24 cellular contexts compared by ENCODE assay signal in genomic region chr6:5840742-5841141, GRCh38.
DNase-seq lines count a peak whose midpoint lies in the region; ATAC-seq, FAIRE-seq and TF ChIP-seq lines count a peak whose summit lies in the region.
"Had no signal": no experiment of that assay in that cellular context is flagged by ENCODE, and none has a peak within 500 bp of the region (broad histone marks: within the 10 kb centered on the region; RNA-seq: fewer than 3 reads in every experiment).

No MANE protein-coding gene starts in this region.

- no peaks in the 10 kb centered on the region for H3K9me3 ChIP-seq in K562 (replicated peaks; ENCODE audit: control insufficient read depth, insufficient read depth, low read depth, low read length)
- no peaks in the 10 kb centered on the region for H3K9me3 ChIP-seq in lower lobe of right lung
- H3K9me3 ChIP-seq in upper lobe of left lung, result no peaks in the 10 kb centered on the region
- H3K9me3 ChIP-seq: BE2C, HAP-1 had no signal

- no peaks in the 10 kb centered on the region for H3K9me1 ChIP-seq in K562 (ENCODE audit: control insufficient read depth, insufficient read depth, low read length)

- peaks cover 6 to 30% of the 10 kb centered on the region in 2 experiments; a peak in 4 of 5 replicates for H3K27me3 ChIP-seq in K562 (ENCODE audit: control insufficient read depth in 2 of 2, insufficient read depth in 2 of 2, low read length in 2 of 2)
- H3K27me3 ChIP-seq in mesendoderm (ENCODE audit: insufficient read depth, low read length, poor library complexity), result no peaks in the 10 kb centered on the region
- H3K27me3 ChIP-seq in lower lobe of right lung (ENCODE audit: low read depth), result no peaks in the 10 kb centered on the region
- no peaks in the 10 kb centered on the region for H3K27me3 ChIP-seq in upper lobe of left lung
- H3K27me3 ChIP-seq: BE2C had no signal

- no peaks in the 10 kb centered on the region for H3K79me2 ChIP-seq in K562 (ENCODE audit: control insufficient read depth, insufficient read depth, low read length)
- H3K79me2 ChIP-seq in mesendoderm (ENCODE audit: control insufficient read depth, insufficient read depth, low read length), result no peaks in the 10 kb centered on the region

- TF ChIP-seq EP300 in K562 (IDR thresholded peaks at IDR 0.05; ENCODE audit: low read length) (no peak), upper lobe of left lung (IDR thresholded peaks at IDR 0.05) (no peak)

- ATAC-seq in K562 (no peak), lower lobe of right lung (no peak), upper lobe of left lung (ENCODE audit: low FRiP score in 2 of 2) (no peak)

- H3K4ac ChIP-seq in mesendoderm (ENCODE audit: low read depth, low read length), result no peak overlapping the region

- H3K4me3 ChIP-seq in K562 (no peak overlapping the region), mesendoderm (ENCODE audit: low read length) (no peak overlapping the region), lower lobe of right lung (no peak overlapping the region), upper lobe of left lung (no peak overlapping the region)
- H3K4me3 ChIP-seq: HAP-1 had no signal

- no peak overlapping the region for H2BK5ac ChIP-seq in mesendoderm (ENCODE audit: low read length)

- intact Hi-C loops in K562 (cut with micrococcal nuclease), result no loop called here
- intact Hi-C loops in lower lobe of right lung (cut with DNase I), result no loop called here

- no peak for FAIRE-seq in K562 (lab: Jason Lieb, UNC)
- FAIRE-seq: G401.6 had no signal

- H3K9ac ChIP-seq in K562 (ENCODE audit: insufficient read depth in 1 of 2, low read depth in 2 of 2, low read length in 2 of 2), result no peak overlapping the region
- H3K9ac ChIP-seq in mesendoderm (ENCODE audit: low read length), result no peak overlapping the region

- H3K27ac ChIP-seq in K562 (ENCODE audit: extremely low read depth, low read depth, low read length) (no peak overlapping the region), mesendoderm (ENCODE audit: low read depth, low read length) (no peak overlapping the region), temporal lobe (ENCODE audit: low read depth, low read length) (peak overlapping the region; percentile 12), lower lobe of right lung (no peak overlapping the region), upper lobe of left lung (no peak overlapping the region)
- H3K27ac ChIP-seq: HL-60 had no signal

- TF ChIP-seq POLR2A in K562 (conservative IDR thresholded peaks at IDR 0.05), result no peak
- TF ChIP-seq POLR2A in upper lobe of left lung (IDR thresholded peaks at IDR 0.05), result no peak

- no peak overlapping the region for H3K56ac ChIP-seq in mesendoderm (ENCODE audit: low read length)

- in situ Hi-C loops in K562 (cut with MboI), result no loop called here

- H2AK5ac ChIP-seq in mesendoderm (ENCODE audit: low read length), result no peak overlapping the region

- no peak overlapping the region for H2BK120ac ChIP-seq in mesendoderm (ENCODE audit: low read depth, low read length)

- TF ChIP-seq RAD21 in K562 (CRISPR knock-in tag; conservative IDR thresholded peaks at IDR 0.05 in 1 of 2, IDR thresholded peaks at IDR 0.05 in 1 of 2), result no peak

- H3K4me1 ChIP-seq in K562 (replicated peaks in 1 of 2; ENCODE audit: control insufficient read depth in 2 of 2, insufficient read depth in 2 of 2, low read length in 2 of 2), result no peaks in the 10 kb centered on the region
- no peaks in the 10 kb centered on the region for H3K4me1 ChIP-seq in mesendoderm (ENCODE audit: control insufficient read depth, low read depth, low read length)
- H3K4me1 ChIP-seq in lower lobe of right lung, result no peaks in the 10 kb centered on the region
- H3K4me1 ChIP-seq in upper lobe of left lung, result no peaks in the 10 kb centered on the region
- H3K4me1 ChIP-seq: BE2C, HAP-1 had no signal

- WGBS in K562 (ENCODE audit: insufficient coverage, low coverage, missing lambda C conversion rate), result 2% methylated on average over 6 of the region's 6 CpGs
- WGBS in mesendoderm (ENCODE audit: extremely low coverage, insufficient coverage, low lambda C conversion rate), result no CpG with 5 or more reads among the region's 6 CpGs
- 70 to 78% methylated on average over 3 to 6 of the region's 6 CpGs for WGBS in upper lobe of left lung, 2 donors

- H3K36me3 ChIP-seq in K562 (ENCODE audit: control insufficient read depth, insufficient read depth, low read length), result no peaks in the 10 kb centered on the region
- H3K36me3 ChIP-seq in mesendoderm (ENCODE audit: control insufficient read depth, insufficient read depth, low read length), result no peaks in the 10 kb centered on the region
- H3K36me3 ChIP-seq in lower lobe of right lung, result no peaks in the 10 kb centered on the region
- H3K36me3 ChIP-seq in upper lobe of left lung, result no peaks in the 10 kb centered on the region
- H3K36me3 ChIP-seq: BE2C, HAP-1 had no signal

- POLR2A ChIA-PET in K562 (lab: Yijun Ruan, JAX), result interaction anchor here (0.6 kb wide), 3 partner anchors 11 to 1901 kb away, joined by 3 to 6 read pairs (median 3); no protein-coding TSS in a partner anchor

- no peaks in the 10 kb centered on the region for H3K79me1 ChIP-seq in mesendoderm (ENCODE audit: low read length)

- H3K23ac ChIP-seq in mesendoderm (ENCODE audit: low read length), result no peak overlapping the region

- peak; percentile 44 for DNase-seq in NCI-H748 (lab: John Stamatoyannopoulos, UW; ENCODE audit: unreplicated experiment)
- DNase-seq in NCI-H748 treated with DMSO at 0.1 percent for 48 hours (lab: John Stamatoyannopoulos, UW), result no peak
- no peak for DNase-seq in K562 (ENCODE audit: extremely low read depth in 1 of 4, low spot score in 3 of 4)
- peak; percentile 13 for DNase-seq in mesendoderm
- no peak for DNase-seq in lower lobe of right lung
- DNase-seq in upper lobe of left lung, result no peak
- DNase-seq: BE2C; CD4-positive, CD25-positive, alpha-beta regulatory T cell; COR-L47; DMS 273 treated with DMSO at 0.1 percent for 48 hours; DND-41; IMR-90; Karpas-422; NCI-H1417 treated with DMSO at 0.1 percent for 48 hours; NCI-H1930; NCI-H2171; NCI-H446 treated with DMSO at 0.1 percent for 48 hours; NCI-H69; OCI-M1; SHP77 treated with DMSO at 0.1 percent for 48 hours had no signal

- H3K4me2 ChIP-seq in K562 (ENCODE audit: insufficient read depth, low read length) (no peak overlapping the region), mesendoderm (ENCODE audit: low read length) (no peak overlapping the region)

- CTCF ChIA-PET in K562 (lab: Yijun Ruan, JAX; ENCODE audit: low intra/inter-chr PET ratio), result no interaction called here

- TF ChIP-seq CTCF in K562 (IDR thresholded peaks at IDR 0.05 in 2 of 3, conservative IDR thresholded peaks at IDR 0.05 in 1 of 3; ENCODE audit: insufficient read depth in 2 of 3, low read depth in 1 of 3, low read length in 3 of 3) (no peak), lower lobe of right lung (IDR thresholded peaks at IDR 0.05) (no peak), upper lobe of left lung (IDR thresholded peaks at IDR 0.05) (no peak)

- no peak overlapping the region for H4K8ac ChIP-seq in mesendoderm (ENCODE audit: low read depth, low read length)

- H2AFZ ChIP-seq in K562 (ENCODE audit: low read depth, low read length), result no peak overlapping the region

- H3K18ac ChIP-seq in mesendoderm (ENCODE audit: low read length), result no peak overlapping the region

- no TSS peak for BruUV-seq in K562 (replicated peaks; lab: Mats Ljungman, UMichigan)

- H4K20me1 ChIP-seq in K562 (replicated peaks; ENCODE audit: control insufficient read depth, insufficient read depth, low read length), result no peaks in the 10 kb centered on the region

- H2BK15ac ChIP-seq in mesendoderm (replicated peaks; ENCODE audit: low read depth), result no peak overlapping the region

- no peak overlapping the region for H4K5ac ChIP-seq in mesendoderm (ENCODE audit: low read length)

TF ChIP-seq in K562, 482 proteins besides CTCF, POLR2A, EP300 and RAD21:
- TF ChIP-seq THRA (IDR thresholded peaks at IDR 0.05), result no peak
- peak; percentile 22 for TF ChIP-seq RFX1 (IDR thresholded peaks at IDR 0.05)

Comparison
In these comparisons a context has a peak if more than half of its experiments do, and no peak if none do; other contexts are left out.
1. DNase-seq: peak in NCI-H748 (single experiment) and mesendoderm (single experiment); none in NCI-H748 treated with DMSO at 0.1 percent for 48 hours (single experiment), K562 (0 of 4), lower lobe of right lung (single experiment) and upper lobe of left lung (0 of 2).